In genomic region chr18:686339-687111, GRCh38 we compare ENCODE assay signal across 14 cellular contexts. TPM values are rescaled to one million over a fixed set of nuclear protein-coding genes. Genes with fewer than 3 reads are reported as not detected.
A peak's percentile ranks its signal among the peaks of the same experiment; 100 is the strongest.
DNase-seq lines count a peak whose midpoint lies in the region; ATAC-seq, FAIRE-seq and TF ChIP-seq lines count a peak whose summit lies in the region.
"Had no signal": no experiment of that assay in that cellular context is flagged by ENCODE, and none has a peak within 500 bp of the region (broad histone marks: within the 10 kb centered on the region; RNA-seq: fewer than 3 reads in every experiment).

No MANE protein-coding gene starts in this region.

- no peaks in the 10 kb centered on the region for H3K27me3 ChIP-seq in ectodermal cell (ENCODE audit: control insufficient read depth, insufficient read depth, low read length, poor library complexity, severe bottlenecking)
- H3K27me3 ChIP-seq: heart right ventricle had no signal

- no peaks in the 10 kb centered on the region for H3K36me3 ChIP-seq in ectodermal cell (ENCODE audit: control insufficient read depth, insufficient read depth, low read length)

- no peaks in the 10 kb centered on the region for H3K27me3 Mint-ChIP-seq in activated CD4-positive, alpha-beta T cell treated with anti-CD3 and anti-CD28 coated beads, Interleukin-2, amount 10 ng/mL, durations not matched to agents 7 days and 5 days

- 3 to 4% methylated on average over 11 of the region's 11 CpGs for WGBS in ectodermal cell, 2 experiments

- POLR2A ChIA-PET in activated CD4-positive, alpha-beta T cell treated with anti-CD3 and anti-CD28 coated beads, Interleukin-2, amount 10 ng/mL, durations not matched to agents 7 days and 5 days (lab: Charles Lee), result no interaction called here

- no peak overlapping the region for H3K4me3 Mint-ChIP-seq in activated CD4-positive, alpha-beta T cell treated with anti-CD3 and anti-CD28 coated beads, Interleukin-2, amount 10 ng/mL, durations not matched to agents 7 days and 5 days

- H3K9me3 Mint-ChIP-seq in activated CD4-positive, alpha-beta T cell treated with anti-CD3 and anti-CD28 coated beads, Interleukin-2, amount 10 ng/mL, durations not matched to agents 7 days and 5 days, result no peaks in the 10 kb centered on the region

- intact Hi-C loops in sciatic nerve (cut with DNase I), result no loop called here

- TF ChIP-seq POLR2A in GM12892 (IDR thresholded peaks at IDR 0.05; ENCODE audit: low read depth, low read length), result no peak

- peaks cover 36% of the 10 kb centered on the region for H3K36me3 Mint-ChIP-seq in activated CD4-positive, alpha-beta T cell treated with anti-CD3 and anti-CD28 coated beads, Interleukin-2, amount 10 ng/mL, durations not matched to agents 7 days and 5 days (ENCODE audit: low read depth)

- peak overlapping the region; percentile 33 for H3K27ac Mint-ChIP-seq in activated CD4-positive, alpha-beta T cell treated with anti-CD3 and anti-CD28 coated beads, Interleukin-2, amount 10 ng/mL, durations not matched to agents 7 days and 5 days

- CTCF ChIA-PET in activated CD4-positive, alpha-beta T cell treated with anti-CD3 and anti-CD28 coated beads, Interleukin-2, amount 10 ng/mL, durations not matched to agents 7 days and 5 days (lab: Charles Lee), result interaction anchor here (0.6 to 1.6 kb wide), 6 partner anchors 10 to 32 kb away, joined by 3 to 5 read pairs (median 4); partner anchors contain the start of gene TYMS

- FAIRE-seq in GM19239 (lab: Jason Lieb, UNC) (no peak), GM12892 (lab: Jason Lieb, UNC) (no peak)

- ATAC-seq in sciatic nerve, result peak; percentile 8
- no peak for ATAC-seq in GM21529 (IDR thresholded peaks at IDR 0.05; ENCODE audit: unreplicated experiment)

- H3K4me3 ChIP-seq in ectodermal cell (ENCODE audit: insufficient read depth, low read depth, low read length), result no peak overlapping the region
- H3K4me3 ChIP-seq: heart right ventricle had no signal

- H3K4me1 ChIP-seq in ectodermal cell (ENCODE audit: control insufficient read depth, insufficient read depth, low read length), result peaks cover 30% of the 10 kb centered on the region

- H3K27ac ChIP-seq in ectodermal cell (ENCODE audit: insufficient read depth, low read depth, low read length, poor library complexity, severe bottlenecking), result peak overlapping the region; percentile 77
- H3K27ac ChIP-seq: heart right ventricle had no signal

- H3K9me3 ChIP-seq in ectodermal cell (ENCODE audit: control insufficient read depth, low read length), result no peaks in the 10 kb centered on the region
- H3K9me3 ChIP-seq: heart right ventricle had no signal

- DNase-seq in activated CD4-positive, alpha-beta T cell treated with anti-CD3 and anti-CD28 coated beads, Interleukin-2, amount 10 ng/mL, durations not matched to agents 7 days and 5 days, result no peak
- DNase-seq in activated CD4-positive, alpha-beta T cell treated with anti-CD3 and anti-CD28 coated beads for 4 hours, result no peak
- DNase-seq in NCI-H226 (peak; percentile 12), sciatic nerve (ENCODE audit: low spot score) (no peak), GM19239 (ENCODE audit: insufficient read length, low spot score) (no peak), GM12892 (ENCODE audit: insufficient read length) (no peak)
- DNase-seq: activated CD4-positive, alpha-beta T cell treated with anti-CD3 and anti-CD28 coated beads for 1 hour; heart right ventricle; KBM-7; NCI-H187 treated with DMSO at 0.1 percent for 48 hours; NK-92 treated with Interleukin-12 subunit alpha and Interleukin-12 subunit beta, amount 100 ng/mL, for 24 hours; trophoblast cell had no signal

- H3K4me1 Mint-ChIP-seq in activated CD4-positive, alpha-beta T cell treated with anti-CD3 and anti-CD28 coated beads, Interleukin-2, amount 10 ng/mL, durations not matched to agents 7 days and 5 days, result peaks cover 19% of the 10 kb centered on the region

RNA-seq across cellular contexts. Expression of gene ENOSF1, which starts 25.9 kb away (rescaled TPM):
- total RNA-seq in activated CD4-positive, alpha-beta T cell treated with anti-CD3 and anti-CD28 coated beads, Interleukin-2, amount 10 ng/mL, durations not matched to agents 7 days and 5 days, result 10 to 100 TPM; 67.2 to 70.3 TPM
- 37.3 TPM for polyA plus RNA-seq in ectodermal cell (2013, experiment 1 of 4)
- 42.1 TPM for polyA plus RNA-seq in ectodermal cell (2013, experiment 2 of 4)
- 35.8 TPM for polyA plus RNA-seq in ectodermal cell (2013, experiment 3 of 4)
- polyA plus RNA-seq in ectodermal cell (2013, experiment 4 of 4), result 35.9 TPM
- total RNA-seq in sciatic nerve, result 81.3 TPM
- polyA plus RNA-seq in GM12892 (2012; ENCODE audit: missing spikeins), result 55.5 TPM

RNA-seq across cellular contexts. Expression of gene TYMS, which starts 29.1 kb away (rescaled TPM):
- 100 to 1,000 TPM; 421 to 478 TPM for total RNA-seq in activated CD4-positive, alpha-beta T cell treated with anti-CD3 and anti-CD28 coated beads, Interleukin-2, amount 10 ng/mL, durations not matched to agents 7 days and 5 days
- polyA plus RNA-seq in ectodermal cell (2013, experiment 1 of 4), result 288 TPM
- polyA plus RNA-seq in ectodermal cell (2013, experiment 2 of 4), result 266 TPM
- 213 TPM for polyA plus RNA-seq in ectodermal cell (2013, experiment 3 of 4)
- polyA plus RNA-seq in ectodermal cell (2013, experiment 4 of 4), result 223 TPM
- 1.8 TPM for total RNA-seq in sciatic nerve
- 274 TPM for polyA plus RNA-seq in GM12892 (2012; ENCODE audit: missing spikeins)

Comparison
In these comparisons a context has a peak if more than half of its experiments do, and no peak if none do; other contexts are left out.
1. RNA of gene TYMS, which starts 29.1 kb away (total RNA-seq): 421 to 478 TPM in activated CD4-positive, alpha-beta T cell treated with anti-CD3 and anti-CD28 coated beads, Interleukin-2, amount 10 ng/mL, durations not matched to agents 7 days and 5 days; 1.8 TPM in sciatic nerve (single experiment); every median in the first group is over 100 times any median in the second.